1 cellular context compared by ENCODE assay signal in genomic region chr12:89453579-89453978, GRCh38.
TF ChIP-seq lines count a peak whose summit lies in the region.

No MANE protein-coding gene starts in this region.

TF ChIP-seq in GM23338, 12 proteins besides CTCF, POLR2A, EP300 and RAD21 (continued from another document):
- TF ChIP-seq REST (IDR thresholded peaks at IDR 0.05; ENCODE audit: unreplicated experiment) = no peak
